In the genomic region with DNA sequence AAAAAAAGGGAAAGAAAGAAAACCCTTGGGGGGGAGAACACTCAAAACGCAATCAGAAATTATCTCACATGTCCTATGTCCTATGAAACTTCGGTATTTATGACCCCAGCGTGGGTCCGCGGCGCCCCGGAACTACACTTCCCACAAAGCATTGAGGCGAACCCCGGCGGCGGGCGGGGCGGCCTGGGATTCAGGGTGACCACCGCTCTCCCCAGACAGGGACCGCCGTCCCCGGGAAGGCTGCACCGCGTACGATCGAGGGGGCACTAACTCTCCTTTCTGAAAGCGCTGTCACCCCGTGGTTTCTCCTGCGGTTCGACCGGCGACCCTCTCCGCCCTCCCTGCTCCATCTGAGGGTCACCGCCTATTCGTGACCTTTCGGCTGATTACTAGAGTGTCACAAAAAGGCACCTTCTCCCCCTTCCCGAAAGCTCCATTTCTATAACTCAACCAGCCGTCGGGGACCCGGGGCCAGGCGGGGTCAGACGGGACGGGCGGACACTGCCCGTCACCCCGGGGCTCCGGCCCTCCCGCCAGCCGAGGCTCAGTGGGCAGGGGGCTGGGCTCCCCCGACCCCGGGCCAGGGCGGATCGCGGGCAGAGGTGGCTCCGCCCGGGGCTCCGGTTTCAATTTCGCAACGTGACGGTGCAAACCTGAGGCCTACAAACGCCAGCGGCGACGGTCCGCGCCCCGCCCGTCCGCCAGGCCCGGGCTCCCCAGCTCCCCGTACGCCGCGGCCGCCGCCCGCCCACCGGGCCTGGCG, we compare ENCODE assay signal across 1 cellular context.
A peak's percentile ranks its signal among the peaks of the same experiment; 100 is the strongest.
TF ChIP-seq lines count a peak whose summit lies in the region.

No MANE protein-coding gene starts in this region.

TF ChIP-seq in HEK293, 187 proteins besides CTCF, POLR2A, EP300 and RAD21 (continued from another document):
- TF ChIP-seq ZNF184 (tag by site-specific recombination; IDR thresholded peaks at IDR 0.05) (no peak), GLIS1 (tag by site-specific recombination; IDR thresholded peaks at IDR 0.05) (peak; percentile 71), ZNF341 (tag by site-specific recombination; IDR thresholded peaks at IDR 0.05; ENCODE audit: low read depth) (peak; percentile 63), YY1 (tag by site-specific recombination; IDR thresholded peaks at IDR 0.05) (no peak), IKZF3 (tag by site-specific recombination; IDR thresholded peaks at IDR 0.05) (no peak), BCL11A (tag by site-specific recombination; IDR thresholded peaks at IDR 0.05; ENCODE audit: low read depth) (peak; percentile 59; the same call in 1 of the 2 replicates)
